In genomic region chr20:1232538-1233111, GRCh38 we compare ENCODE assay signal across 27 cellular contexts. TPM values are rescaled to one million over a fixed set of nuclear protein-coding genes. Genes with fewer than 3 reads are reported as not detected.
DNase-seq lines count a peak whose midpoint lies in the region; ATAC-seq, FAIRE-seq and TF ChIP-seq lines count a peak whose summit lies in the region.
"Had no signal": no experiment of that assay in that cellular context is flagged by ENCODE, and none has a peak within 500 bp of the region (broad histone marks: within the 10 kb centered on the region; RNA-seq: fewer than 3 reads in every experiment).

No MANE protein-coding gene starts in this region.

- DNase-seq in activated CD4-positive, alpha-beta T cell treated with anti-CD3 and anti-CD28 coated beads for 36 hours: no peak
- DNase-seq in activated CD4-positive, alpha-beta T cell treated with anti-CD3 and anti-CD28 coated beads for 4 hours: no peak
- DNase-seq in stimulated activated naive B cell treated with anti-CD40 and anti-IgM and Interleukin-4, amounts not matched to agents 10 μg/mL and 1 μg/mL and 100 μg/mL, for 72 hours: no peak
- DNase-seq in D721Med (ENCODE audit: insufficient read length, low spot score): no peak
- DNase-seq in GM03348 (ENCODE audit: low spot score): no peak
- no peak for DNase-seq in HCEC 1CT
- DNase-seq: CD4-positive, CD25-positive, alpha-beta regulatory T cell; COR-L47; DMS153; GF-D8; IMR-90; Karpas-422; NCI-H1436; NCI-H1930; NCI-H345; NCI-H524 treated with DMSO at 0.1 percent for 48 hours; PC-3; SIG-M5; T-helper 1 cell had no signal

- peaks cover 10% of the 10 kb centered on the region for H3K27me3 Mint-ChIP-seq in activated CD4-positive, alpha-beta T cell treated with anti-CD3 and anti-CD28 coated beads for 36 hours
- peaks cover 26 to 35% of the 10 kb centered on the region in 2 donors for H3K27me3 Mint-ChIP-seq in stimulated activated naive B cell treated with anti-CD40 and anti-IgM and Interleukin-4, amounts not matched to agents 10 μg/mL and 1 μg/mL and 100 μg/mL, for 72 hours

- intact Hi-C loops in activated CD4-positive, alpha-beta T cell treated with anti-CD3 and anti-CD28 coated beads for 36 hours (cut with DNase I, micrococcal nuclease): no loop called here

- H3K4me1 Mint-ChIP-seq in activated CD4-positive, alpha-beta T cell treated with anti-CD3 and anti-CD28 coated beads for 36 hours: peaks cover 2% of the 10 kb centered on the region
- H3K4me1 Mint-ChIP-seq in stimulated activated naive B cell treated with anti-CD40 and anti-IgM and Interleukin-4, amounts not matched to agents 10 μg/mL and 1 μg/mL and 100 μg/mL, for 72 hours: no peaks in the 10 kb centered on the region
- H3K4me1 Mint-ChIP-seq: B cell, GM23338 had no signal

- no peak for FAIRE-seq in D721Med (lab: Jason Lieb, UNC)

- no peaks in the 10 kb centered on the region for H3K36me3 Mint-ChIP-seq in activated CD4-positive, alpha-beta T cell treated with anti-CD3 and anti-CD28 coated beads for 36 hours (ENCODE audit: low read depth)
- H3K36me3 Mint-ChIP-seq in stimulated activated naive B cell treated with anti-CD40 and anti-IgM and Interleukin-4, amounts not matched to agents 10 μg/mL and 1 μg/mL and 100 μg/mL, for 72 hours: no peaks in the 10 kb centered on the region
- H3K36me3 Mint-ChIP-seq: CD4-positive, CD25-positive, alpha-beta regulatory T cell had no signal

- no peak overlapping the region for H3K27ac Mint-ChIP-seq in activated CD4-positive, alpha-beta T cell treated with anti-CD3 and anti-CD28 coated beads for 36 hours
- H3K27ac Mint-ChIP-seq in stimulated activated naive B cell treated with anti-CD40 and anti-IgM and Interleukin-4, amounts not matched to agents 10 μg/mL and 1 μg/mL and 100 μg/mL, for 72 hours: no peak overlapping the region
- H3K27ac Mint-ChIP-seq: B cell; CD4-positive, CD25-positive, alpha-beta regulatory T cell; GM23338 had no signal

- peak; percentile 23 for ATAC-seq in activated CD4-positive, alpha-beta T cell treated with anti-CD3 and anti-CD28 coated beads for 36 hours
- peak; percentile 51 for ATAC-seq in GM18861 (IDR thresholded peaks at IDR 0.05; ENCODE audit: unreplicated experiment)
- ATAC-seq in HG02885 (IDR thresholded peaks at IDR 0.05; ENCODE audit: poor library complexity, unreplicated experiment): peak; percentile 55
- ATAC-seq in stimulated activated naive B cell treated with anti-CD40 and anti-IgM and Interleukin-4, amounts not matched to agents 10 μg/mL and 1 μg/mL and 100 μg/mL, for 72 hours (replicated peaks): peak; percentile 72 to 77
- ATAC-seq: GM23338, HCT116, PC-3, SK-N-SH treated with all-trans-retinoic acid at 6 μM for 48 hours had no signal

- TF ChIP-seq CTCF in D721Med (IDR thresholded peaks at IDR 0.05; ENCODE audit: insufficient read depth, missing control alignments): no peak

- no peaks in the 10 kb centered on the region for H3K9me3 Mint-ChIP-seq in activated CD4-positive, alpha-beta T cell treated with anti-CD3 and anti-CD28 coated beads for 36 hours (ENCODE audit: low read depth)
- H3K9me3 Mint-ChIP-seq in stimulated activated naive B cell treated with anti-CD40 and anti-IgM and Interleukin-4, amounts not matched to agents 10 μg/mL and 1 μg/mL and 100 μg/mL, for 72 hours: no peaks in the 10 kb centered on the region
- H3K9me3 Mint-ChIP-seq: CD4-positive, CD25-positive, alpha-beta regulatory T cell; GM23338 had no signal

- POLR2A ChIA-PET in activated CD4-positive, alpha-beta T cell treated with anti-CD3 and anti-CD28 coated beads for 36 hours (lab: Charles Lee): no interaction called here

- H3K4me3 Mint-ChIP-seq in activated CD4-positive, alpha-beta T cell treated with anti-CD3 and anti-CD28 coated beads for 36 hours: no peak overlapping the region
- H3K4me3 Mint-ChIP-seq in stimulated activated naive B cell treated with anti-CD40 and anti-IgM and Interleukin-4, amounts not matched to agents 10 μg/mL and 1 μg/mL and 100 μg/mL, for 72 hours: no peak overlapping the region
- H3K4me3 Mint-ChIP-seq: B cell; CD4-positive, CD25-positive, alpha-beta regulatory T cell; GM23338 had no signal

- CTCF ChIA-PET in activated CD4-positive, alpha-beta T cell treated with anti-CD3 and anti-CD28 coated beads for 36 hours (lab: Charles Lee): no interaction called here

RNA-seq across cellular contexts. Expression of gene RAD21L1, which starts 6.8 kb away (rescaled TPM):
- total RNA-seq in activated CD4-positive, alpha-beta T cell treated with anti-CD3 and anti-CD28 coated beads for 36 hours: under 1 TPM in 1 of 2 experiments, not detected in 1; 0.32 TPM
- total RNA-seq: B cell; CD4-positive, CD25-positive, alpha-beta regulatory T cell; IMR-90; MCF 10A had no signal

RNA-seq across cellular contexts. Expression of gene C20orf202, which starts 29.4 kb away (rescaled TPM):
- not detected for total RNA-seq in activated CD4-positive, alpha-beta T cell treated with anti-CD3 and anti-CD28 coated beads for 36 hours
- total RNA-seq: B cell, GM23338, HT1080, IMR-90, MCF 10A, PC-3 had no signal

RNA-seq across cellular contexts. Expression of gene SNPH, which starts 33.5 kb away (rescaled TPM):
- 1 to 10 TPM; 2.5 to 2.9 TPM for total RNA-seq in activated CD4-positive, alpha-beta T cell treated with anti-CD3 and anti-CD28 coated beads for 36 hours

RNA-seq across cellular contexts. Expression of gene TMEM74B, which starts 47.8 kb away (rescaled TPM):
- total RNA-seq in activated CD4-positive, alpha-beta T cell treated with anti-CD3 and anti-CD28 coated beads for 36 hours: 1 to 10 TPM; 1.5 to 2.0 TPM
- total RNA-seq: CD4-positive, CD25-positive, alpha-beta regulatory T cell; IMR-90; MCF 10A had no signal

Comparison
In these comparisons a context has a peak if more than half of its experiments do, and no peak if none do; other contexts are left out.
1. ATAC-seq: peak in every context shown above with its lines; median percentile 74 in stimulated activated naive B cell treated with anti-CD40 and anti-IgM and Interleukin-4, amounts not matched to agents 10 μg/mL and 1 μg/mL and 100 μg/mL, for 72 hours; 55 in HG02885; 51 in GM18861; 23 in activated CD4-positive, alpha-beta T cell treated with anti-CD3 and anti-CD28 coated beads for 36 hours.